Comparison of ENCODE assay signal across 9 cellular contexts in the genomic region with DNA sequence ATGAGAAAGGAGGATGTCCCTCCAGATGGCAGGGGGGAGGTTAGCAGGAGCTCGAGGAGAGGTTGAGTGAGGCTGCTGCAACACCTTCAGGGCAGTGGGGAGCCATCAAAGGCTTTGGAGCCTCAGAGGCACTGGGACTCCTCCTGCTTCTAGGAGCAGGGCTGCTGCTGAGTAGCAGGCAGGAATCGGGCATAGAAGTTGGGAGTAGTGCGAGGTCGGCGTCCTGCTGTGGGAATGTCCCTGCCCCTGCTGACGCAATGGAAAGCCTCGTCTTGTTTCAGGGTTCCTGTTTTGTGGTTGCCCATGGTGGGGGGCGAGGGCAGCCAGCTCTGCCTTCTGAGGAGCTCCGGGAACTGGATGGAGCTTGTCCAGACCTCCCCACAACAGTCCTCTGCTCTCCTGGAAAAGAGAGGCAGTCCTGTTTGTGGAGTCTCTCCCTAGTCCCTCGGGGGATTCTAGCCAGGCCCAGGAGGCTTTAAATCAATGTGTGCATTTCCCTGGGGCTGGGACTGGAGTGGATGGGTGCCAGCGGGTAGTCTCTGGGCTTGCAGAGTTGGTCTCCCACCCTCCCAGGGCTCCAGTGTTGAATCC.
A peak's percentile ranks its signal among the peaks of the same experiment; 100 is the strongest.
DNase-seq lines count a peak whose midpoint lies in the region; ATAC-seq and TF ChIP-seq lines count a peak whose summit lies in the region.
"Had no signal": no experiment of that assay in that cellular context is flagged by ENCODE, and none has a peak within 500 bp of the region (broad histone marks: within the 10 kb centered on the region; RNA-seq: fewer than 3 reads in every experiment).

No MANE protein-coding gene starts in this region.

- no peak overlapping the region for H3K23ac ChIP-seq in mesendoderm (ENCODE audit: low read length)

- H3K4me2 ChIP-seq in MM.1S (ENCODE audit: low read depth, low read length), result peak overlapping the region; percentile 100
- H3K4me2 ChIP-seq in mesendoderm (ENCODE audit: low read length), result no peak overlapping the region

- H3K9me3 ChIP-seq in BE2C (no peaks in the 10 kb centered on the region), MM.1S (replicated peaks; ENCODE audit: insufficient read depth, low read length) (no peaks in the 10 kb centered on the region)

- no peak overlapping the region for H2AK5ac ChIP-seq in mesendoderm (ENCODE audit: low read length)

- peak overlapping the region; percentile 92 for H3K27ac ChIP-seq in MM.1S (ENCODE audit: low read length)
- no peak overlapping the region for H3K27ac ChIP-seq in mesendoderm (ENCODE audit: low read depth, low read length)

- peak overlapping the region; percentile 74 for H3K9ac ChIP-seq in MM.1S (ENCODE audit: low read length)
- no peak overlapping the region for H3K9ac ChIP-seq in mesendoderm (ENCODE audit: low read length)

- peak overlapping the region; percentile 87 for H3K27ac Mint-ChIP-seq in dendritic cell treated with granulocyte-macrophage colony-stimulating factor and Interleukin-4, amounts not matched to agents 40 ng/mL and 50 ng/mL, for 4 days
- H3K27ac Mint-ChIP-seq in natural killer cell treated with Interleukin-12 subunit alpha and Interleukin-12 subunit beta and Interleukin-15 and Interleukin-18, amount 100 ng/mL, for 72 hours, result peak overlapping the region; percentile 75 to 90

- H3K79me1 ChIP-seq in mesendoderm (ENCODE audit: low read length), result peaks cover 44% of the 10 kb centered on the region

- H3K36me3 Mint-ChIP-seq in dendritic cell treated with granulocyte-macrophage colony-stimulating factor and Interleukin-4, amounts not matched to agents 40 ng/mL and 50 ng/mL, for 4 days (ENCODE audit: low read depth), result peaks cover 42% of the 10 kb centered on the region
- no peaks in the 10 kb centered on the region for H3K36me3 Mint-ChIP-seq in natural killer cell treated with Interleukin-12 subunit alpha and Interleukin-12 subunit beta and Interleukin-15 and Interleukin-18, amount 100 ng/mL, for 72 hours

- H2BK120ac ChIP-seq in mesendoderm (ENCODE audit: low read depth, low read length), result no peak overlapping the region

- H3K4me1 ChIP-seq in BE2C (peaks cover 72% of the 10 kb centered on the region), MM.1S (ENCODE audit: low read length) (peaks cover 94% of the 10 kb centered on the region), mesendoderm (ENCODE audit: control insufficient read depth, low read depth, low read length) (peaks cover 7% of the 10 kb centered on the region)

- H2AFZ ChIP-seq in MM.1S (ENCODE audit: low read length), result no peak overlapping the region

- no peak for ATAC-seq in natural killer cell treated with Interleukin-12 subunit alpha and Interleukin-12 subunit beta and Interleukin-15 and Interleukin-18, amount 100 ng/mL, for 72 hours

- H4K5ac ChIP-seq in mesendoderm (ENCODE audit: low read length), result no peak overlapping the region

- H3F3A ChIP-seq in MM.1S (ENCODE audit: insufficient read depth, low read length), result peaks cover 68% of the 10 kb centered on the region

- peak overlapping the region; percentile 84 for H3K4me3 ChIP-seq in BE2C (ENCODE audit: low read depth, low read length)
- peak overlapping the region; percentile 25; the same call in 1 of the 2 replicates for H3K4me3 ChIP-seq in MM.1S (ENCODE audit: low read length)
- no peak overlapping the region for H3K4me3 ChIP-seq in mesendoderm (ENCODE audit: low read length)

- H4K20me1 ChIP-seq in MM.1S (ENCODE audit: insufficient read depth, low read length), result no peaks in the 10 kb centered on the region

- no peak overlapping the region for H2BK5ac ChIP-seq in mesendoderm (ENCODE audit: low read length)

- no peak overlapping the region for H2BK15ac ChIP-seq in mesendoderm (replicated peaks; ENCODE audit: low read depth)

- no CpG with 5 or more reads among the region's 11 CpGs for WGBS in mesendoderm (ENCODE audit: extremely low coverage, insufficient coverage, low lambda C conversion rate)

- H3K36me3 ChIP-seq in BE2C (peaks cover 36% of the 10 kb centered on the region), MM.1S (replicated peaks; ENCODE audit: insufficient read depth, low read length) (no peaks in the 10 kb centered on the region), mesendoderm (ENCODE audit: control insufficient read depth, insufficient read depth, low read length) (peaks cover 2% of the 10 kb centered on the region)

- H3K9me2 ChIP-seq in MM.1S (replicated peaks; ENCODE audit: insufficient read depth, low read length), result no peaks in the 10 kb centered on the region

- no peak overlapping the region for H4K8ac ChIP-seq in mesendoderm (ENCODE audit: low read depth, low read length)

- no peak overlapping the region for H3K4ac ChIP-seq in mesendoderm (ENCODE audit: low read depth, low read length)

- no peaks in the 10 kb centered on the region for H3K27me3 Mint-ChIP-seq in dendritic cell treated with granulocyte-macrophage colony-stimulating factor and Interleukin-4, amounts not matched to agents 40 ng/mL and 50 ng/mL, for 4 days
- no peaks in the 10 kb centered on the region for H3K27me3 Mint-ChIP-seq in natural killer cell treated with Interleukin-12 subunit alpha and Interleukin-12 subunit beta and Interleukin-15 and Interleukin-18, amount 100 ng/mL, for 72 hours

- DNase-seq in BE2C, result peak; percentile 86
- peak; percentile 36 for DNase-seq in MM.1S
- no peak for DNase-seq in natural killer cell treated with Interleukin-12 subunit alpha and Interleukin-12 subunit beta and Interleukin-15 and Interleukin-18, amount 100 ng/mL, for 72 hours (ENCODE audit: low spot score)
- no peak for DNase-seq in DMS79 (lab: John Stamatoyannopoulos, UW)
- no peak for DNase-seq in NCI-H1105 treated with DMSO at 0.1 percent for 48 hours (lab: John Stamatoyannopoulos, UW)
- no peak for DNase-seq in mesendoderm
- DNase-seq in mesenteric fat pad (ENCODE audit: low spot score), result no peak
- DNase-seq: activated CD8-positive, alpha-beta memory T cell treated with anti-CD3 and anti-CD28 coated beads, Interleukin-2, amount 50 U/mL, for 48 hours had no signal

- H3K27me3 ChIP-seq in BE2C, result no peaks in the 10 kb centered on the region
- no peaks in the 10 kb centered on the region for H3K27me3 ChIP-seq in MM.1S (replicated peaks; ENCODE audit: insufficient read depth, low read length)
- no peaks in the 10 kb centered on the region for H3K27me3 ChIP-seq in mesendoderm (ENCODE audit: insufficient read depth, low read length, poor library complexity)

- H3K4me3 Mint-ChIP-seq in dendritic cell treated with granulocyte-macrophage colony-stimulating factor and Interleukin-4, amounts not matched to agents 40 ng/mL and 50 ng/mL, for 4 days, result peak overlapping the region; percentile 58
- H3K4me3 Mint-ChIP-seq in natural killer cell treated with Interleukin-12 subunit alpha and Interleukin-12 subunit beta and Interleukin-15 and Interleukin-18, amount 100 ng/mL, for 72 hours, result peak overlapping the region; percentile 79

- H3K56ac ChIP-seq in mesendoderm (ENCODE audit: low read length), result no peak overlapping the region

- H3K79me2 ChIP-seq in MM.1S (ENCODE audit: low read length) (peaks cover 99% of the 10 kb centered on the region), mesendoderm (ENCODE audit: control insufficient read depth, insufficient read depth, low read length) (peaks cover 17% of the 10 kb centered on the region)

- H3K9me3 Mint-ChIP-seq in dendritic cell treated with granulocyte-macrophage colony-stimulating factor and Interleukin-4, amounts not matched to agents 40 ng/mL and 50 ng/mL, for 4 days, result no peaks in the 10 kb centered on the region
- no peaks in the 10 kb centered on the region for H3K9me3 Mint-ChIP-seq in natural killer cell treated with Interleukin-12 subunit alpha and Interleukin-12 subunit beta and Interleukin-15 and Interleukin-18, amount 100 ng/mL, for 72 hours

- intact Hi-C loops in dendritic cell treated with granulocyte-macrophage colony-stimulating factor and Interleukin-4, amounts not matched to agents 40 ng/mL and 50 ng/mL, for 4 days (cut with micrococcal nuclease), result loop anchor here (1.0 to 2.0 kb wide), 2 partner anchors 8 to 46 kb away; no protein-coding TSS in a partner anchor

- peaks cover 98% of the 10 kb centered on the region for H3K4me1 Mint-ChIP-seq in dendritic cell treated with granulocyte-macrophage colony-stimulating factor and Interleukin-4, amounts not matched to agents 40 ng/mL and 50 ng/mL, for 4 days (ENCODE audit: low read depth)
- peaks cover 64 to 80% of the 10 kb centered on the region in 2 donors for H3K4me1 Mint-ChIP-seq in natural killer cell treated with Interleukin-12 subunit alpha and Interleukin-12 subunit beta and Interleukin-15 and Interleukin-18, amount 100 ng/mL, for 72 hours (ENCODE audit: low read depth in 2 of 2)

- H3K18ac ChIP-seq in mesendoderm (ENCODE audit: low read length), result no peak overlapping the region

- TF ChIP-seq CTCF in BE2C (IDR thresholded peaks at IDR 0.05; ENCODE audit: low read depth, low read length), result no peak
- no peak for TF ChIP-seq CTCF in MM.1S (IDR thresholded peaks at IDR 0.05; ENCODE audit: low read length)

Comparison
In these comparisons a context has a peak if more than half of its experiments do, and no peak if none do; other contexts are left out.
1. DNase-seq: peak in BE2C (single experiment) and MM.1S (single experiment); none in natural killer cell treated with Interleukin-12 subunit alpha and Interleukin-12 subunit beta and Interleukin-15 and Interleukin-18, amount 100 ng/mL, for 72 hours (single experiment), DMS79 (single experiment), NCI-H1105 treated with DMSO at 0.1 percent for 48 hours (single experiment), mesendoderm (single experiment) and mesenteric fat pad (single experiment).